Comparison of ENCODE assay signal across 8 cellular contexts in genomic region chr10:32004161-32004591, GRCh38. TPM values are rescaled to one million over a fixed set of nuclear protein-coding genes. Genes with fewer than 3 reads are reported as not detected.
A peak's percentile ranks its signal among the peaks of the same experiment; 100 is the strongest.
DNase-seq lines count a peak whose midpoint lies in the region; ATAC-seq, FAIRE-seq and TF ChIP-seq lines count a peak whose summit lies in the region.
"Had no signal": no experiment of that assay in that cellular context is flagged by ENCODE, and none has a peak within 500 bp of the region (broad histone marks: within the 10 kb centered on the region; RNA-seq: fewer than 3 reads in every experiment).

No MANE protein-coding gene starts in this region.

- no peaks in the 10 kb centered on the region for H3K27me3 ChIP-seq in heart left ventricle
- H3K27me3 ChIP-seq in sigmoid colon: no peaks in the 10 kb centered on the region

- peaks cover 0 to 5% (median 0%) of the 10 kb centered on the region in 3 donors for H3K36me3 Mint-ChIP-seq in immature natural killer cell

- no peaks in the 10 kb centered on the region for H3K27me3 Mint-ChIP-seq in immature natural killer cell (ENCODE audit: low read depth in 3 of 3)

- H3K4me1 ChIP-seq in heart left ventricle: peaks cover 0 to 31% (median 6%) of the 10 kb centered on the region in 12 donors
- peaks cover 0 to 10% (median 9%) of the 10 kb centered on the region in 4 donors for H3K4me1 ChIP-seq in sigmoid colon

- peaks cover 0 to 6% of the 10 kb centered on the region in 2 donors for H3K4me1 Mint-ChIP-seq in immature natural killer cell

- no peak for TF ChIP-seq EP300 in sigmoid colon (IDR thresholded peaks at IDR 0.05)

- no peak for TF ChIP-seq CTCF in heart left ventricle (IDR thresholded peaks at IDR 0.05)
- TF ChIP-seq CTCF in sigmoid colon (IDR thresholded peaks at IDR 0.05): no peak

- H3K27ac ChIP-seq in heart left ventricle: peak overlapping the region in 1 of 12 donors; percentile 57
- peak overlapping the region in 3 of 4 donors; percentile 2 to 39 (median 26) for H3K27ac ChIP-seq in sigmoid colon
- H3K27ac ChIP-seq: skin epidermis had no signal

- H3K9me3 ChIP-seq in heart left ventricle (no peaks in the 10 kb centered on the region), sigmoid colon (no peaks in the 10 kb centered on the region)

- intact Hi-C loops in heart left ventricle (cut with DNase I) (loop anchor here in 5 of 10 donors (2.0 to 10.0 kb wide), 4 partner anchors 77 to 142 kb away; partner anchors contain the start of gene ARHGAP12 (in 1 of the 5)), sigmoid colon (cut with DNase I) (no loop called here)

- 43 to 58% (median 52%) methylated on average over 3 of the region's 3 CpGs for WGBS in heart left ventricle, 4 donors
- WGBS in sigmoid colon, 2 donors: 19 to 66% methylated on average over 3 of the region's 3 CpGs

- no peak overlapping the region for H3K4me3 ChIP-seq in heart left ventricle
- no peak overlapping the region for H3K4me3 ChIP-seq in sigmoid colon
- H3K4me3 ChIP-seq: skin epidermis had no signal

- no peak overlapping the region for H3K4me3 Mint-ChIP-seq in immature natural killer cell

- H3K36me3 ChIP-seq in heart left ventricle (peaks cover 0 to 21% (median 12%) of the 10 kb centered on the region in 9 donors), sigmoid colon (peaks cover 0 to 28% (median 0%) of the 10 kb centered on the region in 4 donors)

- H3K27ac Mint-ChIP-seq in immature natural killer cell: peak overlapping the region in 3 of 6 donors; percentile 9 to 79 (median 57)

- ATAC-seq in GM18505 (IDR thresholded peaks at IDR 0.05; ENCODE audit: unreplicated experiment) (no peak), heart left ventricle (peak; percentile 68 to 89 (median 76))

- TF ChIP-seq POLR2A in GM18505 (IDR thresholded peaks at IDR 0.05; ENCODE audit: borderline replicate concordance, extremely low read depth, insufficient read depth, insufficient read length) (peak; percentile 5), heart left ventricle (IDR thresholded peaks at IDR 0.05) (no peak), sigmoid colon (IDR thresholded peaks at IDR 0.05) (no peak), GM12891 (IDR thresholded peaks at IDR 0.05; ENCODE audit: low read depth, low read length) (no peak)

- FAIRE-seq in GM12891 (lab: Jason Lieb, UNC): no peak

- DNase-seq in heart left ventricle (peak in 4 of 5 donors; percentile 21 to 64 (median 34)), sigmoid colon (peak; percentile 69), SHP77 treated with DMSO at 0.1 percent for 48 hours (lab: John Stamatoyannopoulos, UW) (no peak), GM12891 (ENCODE audit: insufficient read length, low spot score) (no peak), immature natural killer cell (no peak)

- no peaks in the 10 kb centered on the region for H3K9me3 Mint-ChIP-seq in immature natural killer cell

TF ChIP-seq in PFSK-1, 5 proteins besides CTCF, POLR2A, EP300 and RAD21:
- no peak for TF ChIP-seq TAF1 (IDR thresholded peaks at IDR 0.05; ENCODE audit: borderline replicate concordance, insufficient read depth, low read length)
- TF ChIP-seq REST (IDR thresholded peaks at IDR 0.05; ENCODE audit: insufficient read depth in 1 of 2, low read depth in 2 of 2, low read length in 2 of 2): no peak
- TF ChIP-seq POLR2AphosphoS5 (IDR thresholded peaks at IDR 0.05; ENCODE audit: low read depth, low read length): peak; percentile 20; the same call in 1 of the 2 replicates

TF ChIP-seq in GM12891, 5 proteins besides CTCF, POLR2A, EP300 and RAD21:
- TF ChIP-seq POU2F2 (IDR thresholded peaks at IDR 0.05; ENCODE audit: low read depth, low read length) (no peak), SPI1 (IDR thresholded peaks at IDR 0.05; ENCODE audit: low read depth, low read length) (no peak), TAF1 (IDR thresholded peaks at IDR 0.05; ENCODE audit: low read depth, low read length) (no peak), PAX5 (IDR thresholded peaks at IDR 0.05; ENCODE audit: insufficient read depth, low read length, severe bottlenecking) (no peak), POLR2AphosphoS5 (IDR thresholded peaks at IDR 0.05; ENCODE audit: low read depth, low read length) (no peak; the same call in 1 of the 2 replicates)

RNA-seq across cellular contexts. Expression of gene KIF5B, which starts 52.0 kb away (rescaled TPM):
- polyA plus RNA-seq in PFSK-1 (2012; ENCODE audit: insufficient read length, low read depth): 60.2 TPM
- 100 to 1,000 TPM; 108 to 178 (median 150) TPM for total RNA-seq in heart left ventricle
- polyA plus RNA-seq in heart left ventricle: 10 to 100 TPM; 65.6 to 82.6 TPM
- total RNA-seq in sigmoid colon: 100 to 1,000 TPM; 199 to 270 (median 240) TPM
- polyA plus RNA-seq in sigmoid colon: 10 to 100 TPM; 42.6 to 78.7 (median 68.0) TPM
- polyA plus RNA-seq in GM12891 (2012; ENCODE audit: low read depth, missing spikeins): 21.8 TPM
- polyA plus RNA-seq in immature natural killer cell: 10 to 100 TPM; 15.0 to 24.8 (median 15.3) TPM

Comparison
In these comparisons a context has a peak if more than half of its experiments do, and no peak if none do; other contexts are left out.
1. DNase-seq: peak in heart left ventricle (4 of 5) and sigmoid colon (single experiment); none in SHP77 treated with DMSO at 0.1 percent for 48 hours (single experiment), GM12891 (single experiment) and immature natural killer cell (0 of 3).